19 cellular contexts compared by ENCODE assay signal in the genomic region with DNA sequence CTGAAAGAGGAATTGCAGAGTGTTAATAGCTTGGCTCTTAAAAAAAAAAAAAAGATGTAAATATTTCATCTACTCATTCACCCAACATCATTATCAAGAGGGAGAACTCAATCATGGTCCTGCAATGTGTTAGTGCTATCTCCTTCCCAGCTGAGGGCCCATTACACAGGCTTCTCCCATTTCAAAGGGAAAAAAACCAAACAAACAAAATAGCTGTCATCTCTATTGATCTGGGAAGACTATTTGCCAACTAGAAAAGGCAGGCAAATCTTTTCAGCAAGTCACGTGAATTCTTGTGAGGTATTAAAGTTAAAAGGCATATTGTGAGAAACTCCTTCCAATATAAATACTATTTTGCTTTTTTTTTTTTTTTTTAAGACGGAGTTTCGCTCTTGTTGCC.
DNase-seq lines count a peak whose midpoint lies in the region; ATAC-seq, FAIRE-seq and TF ChIP-seq lines count a peak whose summit lies in the region.
"Had no signal": no experiment of that assay in that cellular context is flagged by ENCODE, and none has a peak within 500 bp of the region (broad histone marks: within the 10 kb centered on the region; RNA-seq: fewer than 3 reads in every experiment).

No MANE protein-coding gene starts in this region.

- H3K9me3 ChIP-seq in HepG2 (ENCODE audit: low read length) = no peaks in the 10 kb centered on the region
- H3K9me3 ChIP-seq in osteoblast (ENCODE audit: low read depth, low read length) = no peaks in the 10 kb centered on the region
- H3K9me3 ChIP-seq: HAP-1 had no signal

- no peak overlapping the region for H2AFZ ChIP-seq in HepG2 (ENCODE audit: low read length)
- no peak overlapping the region for H2AFZ ChIP-seq in osteoblast (ENCODE audit: low read length)

- ATAC-seq in HepG2 (peak; percentile 86), GM18907 (IDR thresholded peaks at IDR 0.05; ENCODE audit: unreplicated experiment) (no peak)

- 0 out of 5 replicates have a peak, but pooled peaks cover 2 to 8% of the 10 kb centered on the region in 2 experiments for H3K27me3 ChIP-seq in HepG2 (ENCODE audit: control insufficient read depth in 1 of 2, insufficient read depth in 2 of 2, low read length in 2 of 2)
- no peaks in the 10 kb centered on the region for H3K27me3 ChIP-seq in osteoblast (ENCODE audit: insufficient read depth, low read length)

- TF ChIP-seq CTCF in HepG2 (CRISPR knock-in tag; IDR thresholded peaks at IDR 0.05) = no peak
- no peak for TF ChIP-seq CTCF in osteoblast (IDR thresholded peaks at IDR 0.05; ENCODE audit: extremely low read depth, low read depth, low read length)

- FAIRE-seq in HepG2 (lab: Jason Lieb, UNC) = no peak
- FAIRE-seq: GM12891, GM18507, H54 had no signal

- WGBS in HepG2 (ENCODE audit: low lambda C conversion rate) = 15% methylated on average over 3 of the region's 3 CpGs

- no peak for TF ChIP-seq POLR2A in HepG2 (IDR thresholded peaks at IDR 0.05; ENCODE audit: insufficient read depth in 1 of 2, low read depth in 2 of 2, low read length in 2 of 2)

- no peak overlapping the region for H3K9ac ChIP-seq in HepG2 (ENCODE audit: insufficient read depth, low read depth, low read length)

- H3K36me3 ChIP-seq in HepG2 (replicated peaks in 1 of 2; ENCODE audit: control insufficient read depth in 1 of 2, insufficient read depth in 2 of 2, low read length in 2 of 2) = no peaks in the 10 kb centered on the region
- no peaks in the 10 kb centered on the region for H3K36me3 ChIP-seq in osteoblast (ENCODE audit: insufficient read depth, low read length)
- H3K36me3 ChIP-seq: HAP-1 had no signal

- in situ Hi-C loops in HepG2 (cut with HindIII; ENCODE audit: extremely low pct_ligation_motif_present, low pct_unique_long_range_greater_than_20kb) = no loop called here

- H3K4me2 ChIP-seq in HepG2 (ENCODE audit: low read depth, low read length) (no peak overlapping the region), osteoblast (ENCODE audit: insufficient read depth, low read length) (no peak overlapping the region)

- TF ChIP-seq RAD21 in HepG2 (CRISPR knock-in tag; IDR thresholded peaks at IDR 0.05) = no peak

- POLR2A ChIA-PET in HepG2 (lab: Yijun Ruan, JAX) = no interaction called here

- CTCF ChIA-PET in HepG2 (lab: Yijun Ruan, JAX; ENCODE audit: low intra/inter-chr PET ratio, low total read pairs) = no interaction called here

- H3K4me3 ChIP-seq in HepG2 (replicated peaks in 1 of 3; ENCODE audit: insufficient read depth in 1 of 3, low read depth in 2 of 3, low read length in 3 of 3) (no peak overlapping the region), osteoblast (ENCODE audit: insufficient read depth, low read length) (no peak overlapping the region)
- H3K4me3 ChIP-seq: HAP-1 had no signal

- H3K4me1 ChIP-seq in HepG2 (ENCODE audit: insufficient read depth, low read length) = peaks cover 44% of the 10 kb centered on the region
- no peaks in the 10 kb centered on the region for H3K4me1 ChIP-seq in osteoblast (ENCODE audit: insufficient read depth, low read length)
- H3K4me1 ChIP-seq: HAP-1 had no signal

- no peak overlapping the region for H3K27ac ChIP-seq in HepG2 (ENCODE audit: extremely low read length, insufficient read depth, low read length)
- no peak overlapping the region for H3K27ac ChIP-seq in osteoblast (ENCODE audit: low read depth, low read length)

- BruUV-seq in HepG2 (replicated peaks; lab: Mats Ljungman, UMichigan) = no TSS peak

- DNase-seq in HuH-7.5 (ENCODE audit: low spot score) = peak; percentile 37
- peak; percentile 65 for DNase-seq in HepG2 (ENCODE audit: low spot score)
- peak; percentile 39 for DNase-seq in osteoblast (ENCODE audit: insufficient read length, low spot score, missing footprints)
- DNase-seq in cortex of kidney (lab: John Stamatoyannopoulos, UW) = no peak
- DNase-seq in NK-92 treated with Interleukin-12 subunit alpha and Interleukin-12 subunit beta, amount 100 ng/mL, for 24 hours (lab: John Stamatoyannopoulos, UW) = no peak
- DNase-seq: C1 segment of cervical spinal cord; Calu3; CD4-positive, alpha-beta memory T cell; COR-L47; DMS53; DMS79 treated with DMSO at 0.1 percent for 48 hours; GF-D8; GOT3; HFFc6 had no signal

- no peaks in the 10 kb centered on the region for H3K79me2 ChIP-seq in HepG2 (ENCODE audit: insufficient read depth, low read length)
- H3K79me2 ChIP-seq in osteoblast (ENCODE audit: insufficient read depth, low read length) = no peaks in the 10 kb centered on the region

- H4K20me1 ChIP-seq in HepG2 (ENCODE audit: insufficient read depth, low read length) (no peaks in the 10 kb centered on the region), osteoblast (ENCODE audit: insufficient read depth, low read length) (no peaks in the 10 kb centered on the region)

- intact Hi-C loops in HepG2 (cut with micrococcal nuclease; ENCODE audit: unreplicated experiment) = no loop called here

- TF ChIP-seq EP300 in HepG2 (IDR thresholded peaks at IDR 0.05; ENCODE audit: low read depth in 2 of 2, low read length in 2 of 2) = peak in 1 of 2 experiments; percentile 81; a peak in 2 of 4 replicates
- no peak for TF ChIP-seq EP300 in HepG2 (CRISPR knock-in tag; IDR thresholded peaks at IDR 0.05; ENCODE audit: borderline replicate concordance)

TF ChIP-seq in HepG2, 621 proteins besides CTCF, POLR2A, EP300 and RAD21 (continues in another document):
- TF ChIP-seq GTF3A (CRISPR knock-in tag; conservative IDR thresholded peaks at IDR 0.05) = no peak
- TF ChIP-seq POLR2AphosphoS2 (IDR thresholded peaks at IDR 0.05; ENCODE audit: low read depth, low read length) = no peak
- no peak; the same call in 1 of the 2 replicates for TF ChIP-seq ARID2 (CRISPR knock-in tag; IDR thresholded peaks at IDR 0.05; ENCODE audit: borderline replicate concordance)
- 0 out of 2 replicates have a peak, but pooled peaks have one; percentile 6 for TF ChIP-seq CREB1 (IDR thresholded peaks at IDR 0.05)
- peak; percentile 75 for TF ChIP-seq CREB1 (CRISPR knock-in tag; IDR thresholded peaks at IDR 0.05)
- no peak for TF ChIP-seq ATM (IDR thresholded peaks at IDR 0.05; ENCODE audit: borderline replicate concordance)
- TF ChIP-seq NONO (IDR thresholded peaks at IDR 0.05) = no peak
- TF ChIP-seq NONO (CRISPR knock-in tag; conservative IDR thresholded peaks at IDR 0.05) = 0 out of 2 replicates have a peak, but pooled peaks have one; percentile 29
- TF ChIP-seq, protein P1, sequence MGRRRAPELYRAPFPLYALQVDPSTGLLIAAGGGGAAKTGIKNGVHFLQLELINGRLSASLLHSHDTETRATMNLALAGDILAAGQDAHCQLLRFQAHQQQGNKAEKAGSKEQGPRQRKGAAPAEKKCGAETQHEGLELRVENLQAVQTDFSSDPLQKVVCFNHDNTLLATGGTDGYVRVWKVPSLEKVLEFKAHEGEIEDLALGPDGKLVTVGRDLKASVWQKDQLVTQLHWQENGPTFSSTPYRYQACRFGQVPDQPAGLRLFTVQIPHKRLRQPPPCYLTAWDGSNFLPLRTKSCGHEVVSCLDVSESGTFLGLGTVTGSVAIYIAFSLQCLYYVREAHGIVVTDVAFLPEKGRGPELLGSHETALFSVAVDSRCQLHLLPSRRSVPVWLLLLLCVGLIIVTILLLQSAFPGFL (CRISPR knock-in tag; IDR thresholded peaks at IDR 0.05) = no peak
- TF ChIP-seq TCF7 (IDR thresholded peaks at IDR 0.05; ENCODE audit: low read depth) = peak; percentile 95
- no peak for TF ChIP-seq SUZ12 (IDR thresholded peaks at IDR 0.05; ENCODE audit: low read depth, low read length)
- TF ChIP-seq, protein P2, sequence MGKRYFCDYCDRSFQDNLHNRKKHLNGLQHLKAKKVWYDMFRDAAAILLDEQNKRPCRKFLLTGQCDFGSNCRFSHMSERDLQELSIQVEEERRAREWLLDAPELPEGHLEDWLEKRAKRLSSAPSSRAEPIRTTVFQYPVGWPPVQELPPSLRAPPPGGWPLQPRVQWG (CRISPR knock-in tag; IDR thresholded peaks at IDR 0.05; ENCODE audit: borderline replicate concordance, low read depth) = no peak
- no peak for TF ChIP-seq ZNF232 (CRISPR knock-in tag; IDR thresholded peaks at IDR 0.05; ENCODE audit: borderline replicate concordance)
- TF ChIP-seq, protein P3, sequence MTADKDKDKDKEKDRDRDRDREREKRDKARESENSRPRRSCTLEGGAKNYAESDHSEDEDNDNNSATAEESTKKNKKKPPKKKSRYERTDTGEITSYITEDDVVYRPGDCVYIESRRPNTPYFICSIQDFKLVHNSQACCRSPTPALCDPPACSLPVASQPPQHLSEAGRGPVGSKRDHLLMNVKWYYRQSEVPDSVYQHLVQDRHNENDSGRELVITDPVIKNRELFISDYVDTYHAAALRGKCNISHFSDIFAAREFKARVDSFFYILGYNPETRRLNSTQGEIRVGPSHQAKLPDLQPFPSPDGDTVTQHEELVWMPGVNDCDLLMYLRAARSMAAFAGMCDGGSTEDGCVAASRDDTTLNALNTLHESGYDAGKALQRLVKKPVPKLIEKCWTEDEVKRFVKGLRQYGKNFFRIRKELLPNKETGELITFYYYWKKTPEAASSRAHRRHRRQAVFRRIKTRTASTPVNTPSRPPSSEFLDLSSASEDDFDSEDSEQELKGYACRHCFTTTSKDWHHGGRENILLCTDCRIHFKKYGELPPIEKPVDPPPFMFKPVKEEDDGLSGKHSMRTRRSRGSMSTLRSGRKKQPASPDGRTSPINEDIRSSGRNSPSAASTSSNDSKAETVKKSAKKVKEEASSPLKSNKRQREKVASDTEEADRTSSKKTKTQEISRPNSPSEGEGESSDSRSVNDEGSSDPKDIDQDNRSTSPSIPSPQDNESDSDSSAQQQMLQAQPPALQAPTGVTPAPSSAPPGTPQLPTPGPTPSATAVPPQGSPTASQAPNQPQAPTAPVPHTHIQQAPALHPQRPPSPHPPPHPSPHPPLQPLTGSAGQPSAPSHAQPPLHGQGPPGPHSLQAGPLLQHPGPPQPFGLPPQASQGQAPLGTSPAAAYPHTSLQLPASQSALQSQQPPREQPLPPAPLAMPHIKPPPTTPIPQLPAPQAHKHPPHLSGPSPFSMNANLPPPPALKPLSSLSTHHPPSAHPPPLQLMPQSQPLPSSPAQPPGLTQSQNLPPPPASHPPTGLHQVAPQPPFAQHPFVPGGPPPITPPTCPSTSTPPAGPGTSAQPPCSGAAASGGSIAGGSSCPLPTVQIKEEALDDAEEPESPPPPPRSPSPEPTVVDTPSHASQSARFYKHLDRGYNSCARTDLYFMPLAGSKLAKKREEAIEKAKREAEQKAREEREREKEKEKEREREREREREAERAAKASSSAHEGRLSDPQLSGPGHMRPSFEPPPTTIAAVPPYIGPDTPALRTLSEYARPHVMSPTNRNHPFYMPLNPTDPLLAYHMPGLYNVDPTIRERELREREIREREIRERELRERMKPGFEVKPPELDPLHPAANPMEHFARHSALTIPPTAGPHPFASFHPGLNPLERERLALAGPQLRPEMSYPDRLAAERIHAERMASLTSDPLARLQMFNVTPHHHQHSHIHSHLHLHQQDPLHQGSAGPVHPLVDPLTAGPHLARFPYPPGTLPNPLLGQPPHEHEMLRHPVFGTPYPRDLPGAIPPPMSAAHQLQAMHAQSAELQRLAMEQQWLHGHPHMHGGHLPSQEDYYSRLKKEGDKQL (CRISPR knock-in tag; IDR thresholded peaks at IDR 0.05; ENCODE audit: low read depth) = peak; percentile 72

Comparison
In these comparisons a context has a peak if more than half of its experiments do, and no peak if none do; other contexts are left out.
1. DNase-seq: peak in HuH-7.5 (single experiment), HepG2 (single experiment) and osteoblast (single experiment); none in cortex of kidney (single experiment) and NK-92 treated with Interleukin-12 subunit alpha and Interleukin-12 subunit beta, amount 100 ng/mL, for 24 hours (single experiment).